ENCODE assay signal across 8 cellular contexts in genomic region chr14:31927348-31927826, GRCh38.
A peak's percentile ranks its signal among the peaks of the same experiment; 100 is the strongest.
DNase-seq lines count a peak whose midpoint lies in the region; ATAC-seq and TF ChIP-seq lines count a peak whose summit lies in the region.

No MANE protein-coding gene starts in this region.

- 9 to 15% methylated on average over 6 of the region's 6 CpGs for WGBS in thyroid gland, 2 donors

- H3K36me3 Mint-ChIP-seq in activated naive CD4-positive, alpha-beta T cell treated with anti-CD3 and anti-CD28 coated beads, Interleukin-2, amount 50 U/mL, for 24 hours, result no peaks in the 10 kb centered on the region

- TF ChIP-seq CTCF in brain microvascular endothelial cell (IDR thresholded peaks at IDR 0.05; ENCODE audit: low read depth, low read length, missing control alignments) (no peak), thyroid gland (IDR thresholded peaks at IDR 0.05) (no peak)

- H3K36me3 ChIP-seq in brain microvascular endothelial cell (replicated peaks) (no peaks in the 10 kb centered on the region), thyroid gland (no peaks in the 10 kb centered on the region)

- no peak for TF ChIP-seq POLR2A in thyroid gland (IDR thresholded peaks at IDR 0.05)

- H3K27ac Mint-ChIP-seq in activated naive CD4-positive, alpha-beta T cell treated with anti-CD3 and anti-CD28 coated beads, Interleukin-2, amount 50 U/mL, for 24 hours, result peak overlapping the region; percentile 9

- intact Hi-C loops in thyroid gland (cut with DNase I), result no loop called here

- DNase-seq in activated naive CD4-positive, alpha-beta T cell (lab: John Stamatoyannopoulos, UW), result no peak
- peak; percentile 89 for DNase-seq in brain microvascular endothelial cell
- DNase-seq in kidney tubule cell (ENCODE audit: low spot score), result peak; percentile 96
- peak; percentile 52 to 58 for DNase-seq in thyroid gland
- no peak for DNase-seq in AML-193 (lab: John Stamatoyannopoulos, UW)
- DNase-seq in NCI-H446 (lab: John Stamatoyannopoulos, UW), result no peak

- in situ Hi-C loops in brain microvascular endothelial cell (cut with HindIII; ENCODE audit: low pct_ligation_motif_present, low sequenced_read_pairs), result no loop called here

- H3K27ac ChIP-seq in brain microvascular endothelial cell, result peak overlapping the region; percentile 73
- H3K27ac ChIP-seq in thyroid gland, result peak overlapping the region; percentile 14 to 53 (median 38)

- no peak overlapping the region for H3K4me3 Mint-ChIP-seq in activated naive CD4-positive, alpha-beta T cell treated with anti-CD3 and anti-CD28 coated beads, Interleukin-2, amount 50 U/mL, for 24 hours

- no peaks in the 10 kb centered on the region for H3K9me3 ChIP-seq in thyroid gland

- H3K4me3 ChIP-seq in brain microvascular endothelial cell (ENCODE audit: low read depth, low read length) (no peak overlapping the region), thyroid gland (replicated peaks in 1 of 3) (no peak overlapping the region)

- H3K27me3 ChIP-seq in brain microvascular endothelial cell (replicated peaks) (no peaks in the 10 kb centered on the region), thyroid gland (no peaks in the 10 kb centered on the region)

- no peaks in the 10 kb centered on the region for H3K27me3 Mint-ChIP-seq in activated naive CD4-positive, alpha-beta T cell treated with anti-CD3 and anti-CD28 coated beads, Interleukin-2, amount 50 U/mL, for 24 hours

- H3K4me1 ChIP-seq in thyroid gland, result peaks cover 13 to 17% of the 10 kb centered on the region in 2 donors

- ATAC-seq in GM21723 (IDR thresholded peaks at IDR 0.05; ENCODE audit: unreplicated experiment), result no peak

- no peaks in the 10 kb centered on the region for H3K9me3 Mint-ChIP-seq in activated naive CD4-positive, alpha-beta T cell treated with anti-CD3 and anti-CD28 coated beads, Interleukin-2, amount 50 U/mL, for 24 hours

- peaks cover 9% of the 10 kb centered on the region for H3K4me1 Mint-ChIP-seq in activated naive CD4-positive, alpha-beta T cell treated with anti-CD3 and anti-CD28 coated beads, Interleukin-2, amount 50 U/mL, for 24 hours

Comparison
In these comparisons a context has a peak if more than half of its experiments do, and no peak if none do; other contexts are left out.
1. DNase-seq: peak in brain microvascular endothelial cell (single experiment), kidney tubule cell (single experiment) and thyroid gland (2 of 2); none in activated naive CD4-positive, alpha-beta T cell (0 of 4), AML-193 (0 of 2) and NCI-H446 (0 of 2).